8 cellular contexts compared by ENCODE assay signal in genomic region chr11:95925011-95925410, GRCh38. TPM values are rescaled to one million over a fixed set of nuclear protein-coding genes. Genes with fewer than 3 reads are reported as not detected.
DNase-seq lines count a peak whose midpoint lies in the region; ATAC-seq and TF ChIP-seq lines count a peak whose summit lies in the region.

No MANE protein-coding gene starts in this region.

- POLR2A ChIA-PET in WTC11 (lab: Charles Lee), result no interaction called here

- H3K27me3 ChIP-seq in left ventricle myocardium inferior (ENCODE audit: low read depth), result no peaks in the 10 kb centered on the region
- no peaks in the 10 kb centered on the region for H3K27me3 ChIP-seq in right atrium auricular region
- H3K27me3 ChIP-seq in upper lobe of right lung, result no peaks in the 10 kb centered on the region

- peak overlapping the region; percentile 82 for H3K4me3 ChIP-seq in left ventricle myocardium inferior
- H3K4me3 ChIP-seq in right atrium auricular region, result no peak overlapping the region
- H3K4me3 ChIP-seq in upper lobe of right lung, result peak overlapping the region; percentile 81

- CTCF ChIA-PET in WTC11 (lab: Charles Lee), result no interaction called here

- intact Hi-C loops in left ventricle myocardium inferior (cut with micrococcal nuclease) (no loop called here), upper lobe of right lung (cut with DNase I) (no loop called here)

- H3K4me1 ChIP-seq in left ventricle myocardium inferior (peaks cover 54% of the 10 kb centered on the region), right atrium auricular region (peaks cover 0 to 16% of the 10 kb centered on the region in 2 donors), upper lobe of right lung (peaks cover 26% of the 10 kb centered on the region)

- H3K36me3 Mint-ChIP-seq in WTC11 (no peaks in the 10 kb centered on the region), immature natural killer cell (no peaks in the 10 kb centered on the region)

- H3K27me3 Mint-ChIP-seq in WTC11 (ENCODE audit: low read depth) (no peaks in the 10 kb centered on the region), immature natural killer cell (ENCODE audit: low read depth in 3 of 3) (peaks cover 0 to 6% (median 5%) of the 10 kb centered on the region in 3 donors)

- TF ChIP-seq CTCF in left ventricle myocardium inferior (IDR thresholded peaks at IDR 0.05; ENCODE audit: borderline replicate concordance), result no peak
- no peak for TF ChIP-seq CTCF in right atrium auricular region (IDR thresholded peaks at IDR 0.05)
- TF ChIP-seq CTCF in WTC11 (IDR thresholded peaks at IDR 0.05), result no peak
- no peak for TF ChIP-seq CTCF in upper lobe of right lung (IDR thresholded peaks at IDR 0.05)

- H3K4me1 Mint-ChIP-seq in WTC11 (peaks cover 22% of the 10 kb centered on the region), immature natural killer cell (peaks cover 23 to 43% of the 10 kb centered on the region in 2 donors)

- peak overlapping the region; percentile 89 for H3K27ac Mint-ChIP-seq in WTC11
- H3K27ac Mint-ChIP-seq in immature natural killer cell, result peak overlapping the region in 1 of 6 donors; percentile 4

- H3K9me3 ChIP-seq in left ventricle myocardium inferior (replicated peaks) (no peaks in the 10 kb centered on the region), right atrium auricular region (no peaks in the 10 kb centered on the region), upper lobe of right lung (no peaks in the 10 kb centered on the region)

- H3K27ac ChIP-seq in left ventricle myocardium inferior (replicated peaks) (peak overlapping the region; percentile 92), right atrium auricular region (peak overlapping the region in 1 of 2 donors; percentile 96), upper lobe of right lung (peak overlapping the region; percentile 96)

- H3K36me3 ChIP-seq in left ventricle myocardium inferior (no peaks in the 10 kb centered on the region), right atrium auricular region (no peaks in the 10 kb centered on the region), upper lobe of right lung (no peaks in the 10 kb centered on the region)

- peak overlapping the region; percentile 95 for H3K4me3 Mint-ChIP-seq in WTC11
- H3K4me3 Mint-ChIP-seq in immature natural killer cell, result peak overlapping the region in 4 of 5 donors; percentile 7 to 98 (median 67)

- H3K9me3 Mint-ChIP-seq in WTC11 (no peaks in the 10 kb centered on the region), immature natural killer cell (peaks cover 0 to under 1% (median 0%) of the 10 kb centered on the region in 6 donors)

- no peak for DNase-seq in left ventricle myocardium inferior
- no peak for DNase-seq in right atrium auricular region (ENCODE audit: low spot score)
- no peak for DNase-seq in WTC11 (ENCODE audit: low spot score)
- no peak for DNase-seq in immature natural killer cell
- no peak for DNase-seq in upper lobe of right lung
- no peak for DNase-seq in COLO829 (ENCODE audit: low spot score)
- no peak for DNase-seq in NCI-H1092 (lab: John Stamatoyannopoulos, UW)

- ATAC-seq in WTC11 (no peak), upper lobe of right lung (no peak), HG02885 (IDR thresholded peaks at IDR 0.05; ENCODE audit: poor library complexity, unreplicated experiment) (no peak)

TF ChIP-seq in WTC11, 78 proteins besides CTCF, POLR2A, EP300 and RAD21:
- TF ChIP-seq NFE2L1 (CRISPR knock-in tag; IDR thresholded peaks at IDR 0.05), result peak; percentile 77; the same call in 1 of the 2 replicates
- no peak for TF ChIP-seq ATF6 (CRISPR knock-in tag; IDR thresholded peaks at IDR 0.05)

RNA-seq across cellular contexts. Expression of gene MTMR2, which starts 1.1 kb away (rescaled TPM):
- 16.7 TPM for total RNA-seq in left ventricle myocardium inferior
- 10 to 100 TPM; 14.9 to 15.3 TPM for total RNA-seq in right atrium auricular region
- 43.6 to 49.8 TPM (median 45.6 TPM) in 3 replicates for total RNA-seq in WTC11 (2021)
- 10 to 100 TPM; 14.8 to 31.3 (median 25.4) TPM for polyA plus RNA-seq in immature natural killer cell
- 27.0 TPM for total RNA-seq in upper lobe of right lung

Comparison
In these comparisons a context has a peak if more than half of its experiments do, and no peak if none do; other contexts are left out.
1. H3K4me3 ChIP-seq: peak in left ventricle myocardium inferior (single experiment) and upper lobe of right lung (single experiment); none in right atrium auricular region (0 of 2).